Comparison of ENCODE assay signal across 19 cellular contexts in genomic region chr2:43209204-43209717, GRCh38.
"Had no signal": no experiment of that assay in that cellular context is flagged by ENCODE, and none has a peak within 500 bp of the region (broad histone marks: within the 10 kb centered on the region; RNA-seq: fewer than 3 reads in every experiment).

No MANE protein-coding gene starts in this region.

- DNase-seq: activated CD4-positive, alpha-beta T cell treated with anti-CD3 and anti-CD28 coated beads, Interleukin-2, amount 50 U/mL, for 48 hours; activated naive CD8-positive, alpha-beta T cell treated with anti-CD3 and anti-CD28 coated beads for 36 hours; activated T-cell treated with anti-CD3 and anti-CD28 coated beads for 4 hours; amniotic stem cell; effector CD8-positive, alpha-beta T cell; hypothalamus; islet precursor cell; naive B cell; stimulated activated CD8-positive, alpha-beta memory T cell treated with anti-CD3 and anti-CD28 coated beads, Interleukin-4, amount 100 ng/mL, for 48 hours; stimulated activated naive CD4-positive, alpha-beta T cell; T-helper 2 cell; tibial artery had no signal

- H3K27ac Mint-ChIP-seq: activated naive CD8-positive, alpha-beta T cell treated with anti-CD3 and anti-CD28 coated beads for 36 hours had no signal

- H3K36me3 Mint-ChIP-seq: activated naive CD8-positive, alpha-beta T cell treated with anti-CD3 and anti-CD28 coated beads for 36 hours; neural progenitor cell had no signal

- H3K9me3 ChIP-seq: pancreas, tibial artery had no signal

- H3K4me3 ChIP-seq: cardiac muscle cell, neural progenitor cell, pancreas, tibial artery had no signal

- H3K36me3 ChIP-seq: cardiac muscle cell, neural progenitor cell, pancreas, tibial artery had no signal

- H2AFZ ChIP-seq: neural progenitor cell had no signal

- H3K9me3 Mint-ChIP-seq: activated naive CD8-positive, alpha-beta T cell treated with anti-CD3 and anti-CD28 coated beads for 36 hours; activated T-helper 1 cell treated with anti-CD3 and anti-CD28 coated beads, Interleukin-12 subunit alpha, Interleukin-12 subunit beta, Interleukin-2, Interleukin-4 antibody, amounts not matched to agents 30 ng/mL and 10 ng/mL and 1 ng/mL, durations not matched to agents 14 hours and 24 hours and 36 hours; dendritic cell treated with granulocyte-macrophage colony-stimulating factor and Interleukin-4, amounts not matched to agents 40 ng/mL and 50 ng/mL, for 4 days; neural progenitor cell had no signal

- H3K4me2 ChIP-seq: neural progenitor cell had no signal

- H3K9ac ChIP-seq: neural progenitor cell had no signal

- H3K4me3 Mint-ChIP-seq: activated naive CD8-positive, alpha-beta T cell treated with anti-CD3 and anti-CD28 coated beads for 36 hours; activated T-helper 1 cell treated with anti-CD3 and anti-CD28 coated beads, Interleukin-12 subunit alpha, Interleukin-12 subunit beta, Interleukin-2, Interleukin-4 antibody, amounts not matched to agents 30 ng/mL and 10 ng/mL and 1 ng/mL, durations not matched to agents 14 hours and 24 hours and 36 hours; dendritic cell treated with granulocyte-macrophage colony-stimulating factor and Interleukin-4, amounts not matched to agents 40 ng/mL and 50 ng/mL, for 4 days; neural progenitor cell had no signal

- H3K4me1 ChIP-seq: pancreas had no signal

- ATAC-seq: left lobe of liver, pancreas had no signal

- H3K27ac ChIP-seq: cardiac muscle cell, neural progenitor cell, pancreas, tibial artery, VCaP had no signal

- H3K27me3 ChIP-seq: cardiac muscle cell, neural progenitor cell, pancreas, tibial artery had no signal

- H3K27me3 Mint-ChIP-seq: activated naive CD8-positive, alpha-beta T cell treated with anti-CD3 and anti-CD28 coated beads for 36 hours; naive B cell had no signal
